ENCODE assay signal across 23 cellular contexts in the genomic region with DNA sequence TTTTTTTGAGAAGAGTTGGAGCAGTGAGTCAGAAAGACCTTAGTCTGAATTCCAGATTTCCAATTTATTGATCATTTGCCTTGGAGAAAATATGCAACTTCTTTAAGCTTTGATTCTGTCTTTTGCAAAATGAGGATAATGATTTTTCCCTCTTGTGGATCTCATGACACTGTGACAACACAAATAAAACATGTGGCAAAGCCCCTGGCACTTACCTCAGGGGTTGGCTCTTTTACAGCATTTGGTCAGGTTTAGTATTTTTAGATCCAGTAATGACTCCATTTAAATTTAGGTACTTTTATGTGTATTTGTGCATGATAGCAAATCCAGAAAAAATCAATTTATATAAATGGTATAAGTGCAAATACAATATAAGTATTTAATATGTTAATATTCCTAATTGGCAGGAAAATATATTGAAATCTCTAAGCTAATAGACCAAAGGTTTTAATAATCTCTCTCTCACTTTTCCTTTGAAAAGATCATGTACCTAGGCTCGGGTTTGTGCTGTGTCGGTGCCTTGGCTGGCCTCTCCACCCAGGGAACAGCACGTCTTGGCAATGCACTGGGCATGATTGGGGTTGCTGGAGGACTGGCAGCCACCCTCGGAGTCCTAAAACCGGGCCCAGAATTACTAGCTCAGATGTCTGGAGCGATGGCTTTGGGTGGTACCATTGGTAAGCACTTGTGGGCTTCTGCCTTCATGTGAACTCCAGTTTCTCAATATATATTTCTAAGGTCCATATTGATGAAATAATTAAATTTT.
"Had no signal": no experiment of that assay in that cellular context is flagged by ENCODE, and none has a peak within 500 bp of the region (broad histone marks: within the 10 kb centered on the region; RNA-seq: fewer than 3 reads in every experiment).

No MANE protein-coding gene starts in this region.

- ATAC-seq: lower lobe of right lung; naive thymus-derived CD8-positive, alpha-beta T cell had no signal

- H3K27ac ChIP-seq: cardiac muscle cell, dorsolateral prefrontal cortex, lower lobe of right lung, ovary, right lobe of liver, stomach, upper lobe of left lung had no signal

- H3K9me3 ChIP-seq: lower lobe of right lung, ovary, right lobe of liver, stomach, tibial artery, upper lobe of left lung had no signal

- H3K27me3 ChIP-seq: cardiac muscle cell, dorsolateral prefrontal cortex, ovary, right lobe of liver, stomach, tibial artery, upper lobe of left lung had no signal

- H3K4me1 ChIP-seq: lower lobe of right lung, right lobe of liver, upper lobe of left lung had no signal

- H3K4me3 Mint-ChIP-seq: naive thymus-derived CD8-positive, alpha-beta T cell had no signal

- H3K4me1 Mint-ChIP-seq: naive thymus-derived CD8-positive, alpha-beta T cell had no signal

- DNase-seq: cerebellar nuclear complex; effector CD4-positive, alpha-beta T cell; head of caudate nucleus; hippocampal formation; kidney glomerular epithelial cell; lower lobe of right lung; naive thymus-derived CD8-positive, alpha-beta T cell; occipital lobe; ovary; posterior cingulate gyrus; retina; right lobe of liver; stimulated activated CD4-positive, alpha-beta T cell treated with anti-CD3 and anti-CD28 coated beads, Interleukin-12 subunit alpha, Interleukin-12 subunit beta, amount 100 ng/mL, for 4 hours; stimulated activated CD4-positive, alpha-beta T cell treated with anti-CD3 and anti-CD28 coated beads, Interleukin-1b, Interleukin-23, amount 100 ng/mL, for 48 hours; stimulated activated CD4-positive, alpha-beta T cell treated with anti-CD3 and anti-CD28 coated beads, Interleukin-4, amount 100 ng/mL, for 1 hour; stimulated activated CD8-positive, alpha-beta memory T cell treated with anti-CD3 and anti-CD28 coated beads, Interleukin-4, amount 100 ng/mL, for 48 hours; stimulated activated naive CD4-positive, alpha-beta T cell treated with Interleukin-2 at 50 U/mL for 16 hours; stomach; tibial artery; upper lobe of left lung had no signal

- H3K4me3 ChIP-seq: cardiac muscle cell, dorsolateral prefrontal cortex, lower lobe of right lung, ovary, right lobe of liver, smooth muscle cell, stomach, tibial artery, upper lobe of left lung had no signal

- H3K36me3 ChIP-seq: ovary had no signal

- H3K27me3 Mint-ChIP-seq: naive thymus-derived CD8-positive, alpha-beta T cell had no signal
